ENCODE assay signal across 10 cellular contexts in the genomic region with DNA sequence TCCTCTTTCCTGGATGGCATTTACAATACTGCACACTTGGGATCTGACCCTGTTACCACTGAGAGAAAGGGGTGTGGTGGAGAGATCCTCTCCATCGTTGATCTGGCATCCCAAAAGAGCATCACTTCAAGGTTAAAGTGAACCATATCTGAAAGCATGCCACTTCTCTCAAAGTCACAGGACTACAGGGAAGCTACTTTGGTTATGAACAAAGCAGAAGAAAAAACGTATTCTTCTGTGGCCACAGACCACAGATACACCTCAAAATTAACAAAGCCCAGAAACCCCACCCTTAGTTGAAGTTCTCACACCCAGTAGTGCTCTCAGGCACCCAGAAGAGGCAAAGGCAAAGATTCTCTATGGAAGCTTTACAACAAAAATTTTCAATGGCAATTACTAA.
A peak's percentile ranks its signal among the peaks of the same experiment; 100 is the strongest.
DNase-seq lines count a peak whose midpoint lies in the region; ATAC-seq and TF ChIP-seq lines count a peak whose summit lies in the region.
"Had no signal": no experiment of that assay in that cellular context is flagged by ENCODE, and none has a peak within 500 bp of the region (broad histone marks: within the 10 kb centered on the region; RNA-seq: fewer than 3 reads in every experiment).

No MANE protein-coding gene starts in this region.

- H3K27ac ChIP-seq in upper lobe of right lung: no peak overlapping the region

- no peaks in the 10 kb centered on the region for H3K9me3 ChIP-seq in upper lobe of right lung

- CTCF ChIA-PET in activated CD8-positive, alpha-beta memory T cell treated with anti-CD3 and anti-CD28 coated beads, Interleukin-2, amount 10 ng/mL, durations not matched to agents 7 days and 5 days (lab: Charles Lee): no interaction called here

- no peaks in the 10 kb centered on the region for H3K36me3 ChIP-seq in upper lobe of right lung

- no peaks in the 10 kb centered on the region for H3K4me1 ChIP-seq in upper lobe of right lung

- TF ChIP-seq CTCF in upper lobe of right lung (IDR thresholded peaks at IDR 0.05) (no peak), type B pancreatic cell (conservative IDR thresholded peaks at IDR 0.05) (no peak)

- peak overlapping the region; percentile 53 for H3K27ac Mint-ChIP-seq in activated CD8-positive, alpha-beta memory T cell treated with anti-CD3 and anti-CD28 coated beads, Interleukin-2, amount 10 ng/mL, durations not matched to agents 7 days and 5 days
- no peak overlapping the region for H3K27ac Mint-ChIP-seq in type B pancreatic cell

- intact Hi-C loops in upper lobe of right lung (cut with DNase I): no loop called here

- H3K4me1 Mint-ChIP-seq in activated CD8-positive, alpha-beta memory T cell treated with anti-CD3 and anti-CD28 coated beads, Interleukin-2, amount 10 ng/mL, durations not matched to agents 7 days and 5 days: peaks cover 39% of the 10 kb centered on the region
- H3K4me1 Mint-ChIP-seq in type B pancreatic cell (ENCODE audit: unreplicated experiment): no peaks in the 10 kb centered on the region

- peak; percentile 56 for DNase-seq in activated CD8-positive, alpha-beta memory T cell treated with anti-CD3 and anti-CD28 coated beads, Interleukin-2, amount 10 ng/mL, durations not matched to agents 7 days and 5 days
- no peak for DNase-seq in activated CD8-positive, alpha-beta memory T cell treated with anti-CD3 and anti-CD28 coated beads, Interleukin-2, amount 50 U/mL, for 4 hours
- DNase-seq in KG1 (lab: John Stamatoyannopoulos, UW): peak; percentile 23
- DNase-seq in upper lobe of right lung: no peak
- no peak for DNase-seq in occipital lobe (lab: John Stamatoyannopoulos, UW)
- no peak for DNase-seq in stimulated activated CD4-positive, alpha-beta T cell treated with anti-CD3 and anti-CD28 coated beads, Interleukin-15, amount 100 ng/mL, for 24 hours
- DNase-seq in type B pancreatic cell (ENCODE audit: extremely low spot score, unreplicated experiment): no peak
- DNase-seq: aorta had no signal

- ATAC-seq in activated CD8-positive, alpha-beta memory T cell treated with anti-CD3 and anti-CD28 coated beads, Interleukin-2, amount 10 ng/mL, durations not matched to agents 7 days and 5 days: peak; percentile 94
- ATAC-seq in HG02678 (IDR thresholded peaks at IDR 0.05; ENCODE audit: unreplicated experiment): peak; percentile 70
- ATAC-seq in upper lobe of right lung: peak; percentile 7

- no peak overlapping the region for H3K4me3 Mint-ChIP-seq in activated CD8-positive, alpha-beta memory T cell treated with anti-CD3 and anti-CD28 coated beads, Interleukin-2, amount 10 ng/mL, durations not matched to agents 7 days and 5 days
- H3K4me3 Mint-ChIP-seq in type B pancreatic cell: no peak overlapping the region
- H3K4me3 Mint-ChIP-seq: neural crest cell had no signal

- H3K27me3 Mint-ChIP-seq in activated CD8-positive, alpha-beta memory T cell treated with anti-CD3 and anti-CD28 coated beads, Interleukin-2, amount 10 ng/mL, durations not matched to agents 7 days and 5 days: no peaks in the 10 kb centered on the region
- no peaks in the 10 kb centered on the region for H3K27me3 Mint-ChIP-seq in type B pancreatic cell

- no peak overlapping the region for H3K4me3 ChIP-seq in upper lobe of right lung

- no peaks in the 10 kb centered on the region for H3K9me3 Mint-ChIP-seq in activated CD8-positive, alpha-beta memory T cell treated with anti-CD3 and anti-CD28 coated beads, Interleukin-2, amount 10 ng/mL, durations not matched to agents 7 days and 5 days (ENCODE audit: low read depth)
- H3K9me3 Mint-ChIP-seq in type B pancreatic cell: no peaks in the 10 kb centered on the region

- no peaks in the 10 kb centered on the region for H3K27me3 ChIP-seq in upper lobe of right lung

- H3K36me3 Mint-ChIP-seq in activated CD8-positive, alpha-beta memory T cell treated with anti-CD3 and anti-CD28 coated beads, Interleukin-2, amount 10 ng/mL, durations not matched to agents 7 days and 5 days: peaks cover 56% of the 10 kb centered on the region
- H3K36me3 Mint-ChIP-seq in type B pancreatic cell: peaks cover 4% of the 10 kb centered on the region

Comparison
In these comparisons a context has a peak if more than half of its experiments do, and no peak if none do; other contexts are left out.
1. DNase-seq: peak in activated CD8-positive, alpha-beta memory T cell treated with anti-CD3 and anti-CD28 coated beads, Interleukin-2, amount 10 ng/mL, durations not matched to agents 7 days and 5 days (single experiment) and KG1 (single experiment); none in activated CD8-positive, alpha-beta memory T cell treated with anti-CD3 and anti-CD28 coated beads, Interleukin-2, amount 50 U/mL, for 4 hours (single experiment), upper lobe of right lung (single experiment), occipital lobe (single experiment), stimulated activated CD4-positive, alpha-beta T cell treated with anti-CD3 and anti-CD28 coated beads, Interleukin-15, amount 100 ng/mL, for 24 hours (single experiment) and type B pancreatic cell (single experiment).
2. ATAC-seq: peak in every context shown above with its lines; median percentile 94 in activated CD8-positive, alpha-beta memory T cell treated with anti-CD3 and anti-CD28 coated beads, Interleukin-2, amount 10 ng/mL, durations not matched to agents 7 days and 5 days; 70 in HG02678; 7 in upper lobe of right lung.